12 cellular contexts compared by ENCODE assay signal in the genomic region with DNA sequence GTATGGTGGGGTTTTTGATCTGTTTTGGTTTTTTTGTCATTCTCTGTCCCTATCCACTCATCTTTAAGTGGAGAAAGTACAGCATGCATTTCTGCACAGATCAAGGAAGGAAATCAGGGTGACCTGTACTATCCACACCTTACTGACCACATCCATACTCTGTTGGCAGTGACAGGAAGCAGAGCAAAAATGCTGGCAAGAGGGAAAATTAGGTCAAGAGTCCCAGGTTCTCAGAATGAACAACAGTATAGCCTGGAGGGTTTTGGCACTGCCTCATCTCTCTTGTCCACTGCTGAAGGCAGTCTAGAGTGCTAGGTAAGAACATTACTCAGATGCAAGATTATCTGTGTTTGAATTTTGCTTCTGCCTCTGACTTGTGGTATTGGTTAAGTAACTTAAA.
DNase-seq lines count a peak whose midpoint lies in the region; ATAC-seq and TF ChIP-seq lines count a peak whose summit lies in the region.
"Had no signal": no experiment of that assay in that cellular context is flagged by ENCODE, and none has a peak within 500 bp of the region (broad histone marks: within the 10 kb centered on the region; RNA-seq: fewer than 3 reads in every experiment).

No MANE protein-coding gene starts in this region.

- no peak overlapping the region for H2BK15ac ChIP-seq in H9 (ENCODE audit: low read depth, low read length)

- no peaks in the 10 kb centered on the region for H3K79me1 ChIP-seq in H9 (ENCODE audit: insufficient read depth, low read depth, low read length, poor library complexity, severe bottlenecking)

- H3K9me3 ChIP-seq in H9 (ENCODE audit: control insufficient read depth, low read depth, low read length): no peaks in the 10 kb centered on the region
- H3K9me3 ChIP-seq: HAP-1 had no signal

- peaks cover 4% of the 10 kb centered on the region for H3K36me3 Mint-ChIP-seq in activated naive CD8-positive, alpha-beta T cell treated with anti-CD3 and anti-CD28 coated beads, Interleukin-2, amount 10 ng/mL, durations not matched to agents 7 days and 5 days
- H3K36me3 Mint-ChIP-seq in activated naive CD8-positive, alpha-beta T cell treated with anti-CD3 and anti-CD28 coated beads, Interleukin-2, amount 50 U/mL, for 24 hours (ENCODE audit: low read depth): peaks cover 3% of the 10 kb centered on the region
- H3K36me3 Mint-ChIP-seq in H9 (ENCODE audit: insufficient read depth in 1 of 3, low read depth in 3 of 3): no peaks in the 10 kb centered on the region

- no peak overlapping the region for H3K18ac ChIP-seq in H9 (ENCODE audit: insufficient read length, low read depth, low read length)

- no peak overlapping the region for H2BK20ac ChIP-seq in H9 (ENCODE audit: low read depth, low read length, poor library complexity, severe bottlenecking)

- H2BK5ac ChIP-seq in H9 (ENCODE audit: insufficient read length, low read length): no peak overlapping the region

- no peak overlapping the region for H3K9ac ChIP-seq in H9 (ENCODE audit: extremely low read depth, insufficient read length, low read length)

- H3K4me2 ChIP-seq in H9 (ENCODE audit: insufficient read depth, insufficient read length, low read length): no peak overlapping the region

- no peaks in the 10 kb centered on the region for H3K27me3 Mint-ChIP-seq in activated naive CD8-positive, alpha-beta T cell treated with anti-CD3 and anti-CD28 coated beads, Interleukin-2, amount 10 ng/mL, durations not matched to agents 7 days and 5 days
- no peaks in the 10 kb centered on the region for H3K27me3 Mint-ChIP-seq in activated naive CD8-positive, alpha-beta T cell treated with anti-CD3 and anti-CD28 coated beads, Interleukin-2, amount 50 U/mL, for 24 hours
- H3K27me3 Mint-ChIP-seq in H9 (ENCODE audit: low read depth): no peaks in the 10 kb centered on the region

- peak; percentile 39 for ATAC-seq in activated naive CD8-positive, alpha-beta T cell treated with anti-CD3 and anti-CD28 coated beads, Interleukin-2, amount 10 ng/mL, durations not matched to agents 7 days and 5 days (ENCODE audit: low read depth)
- ATAC-seq in activated naive CD8-positive, alpha-beta T cell treated with anti-CD3 and anti-CD28 coated beads, Interleukin-2, amount 50 U/mL, for 24 hours: no peak
- ATAC-seq in HG03378 (IDR thresholded peaks at IDR 0.05; ENCODE audit: unreplicated experiment) (no peak), HG02852 (IDR thresholded peaks at IDR 0.05; ENCODE audit: unreplicated experiment) (no peak)

- no peaks in the 10 kb centered on the region for H3K9me3 Mint-ChIP-seq in activated naive CD8-positive, alpha-beta T cell treated with anti-CD3 and anti-CD28 coated beads, Interleukin-2, amount 10 ng/mL, durations not matched to agents 7 days and 5 days
- no peaks in the 10 kb centered on the region for H3K9me3 Mint-ChIP-seq in activated naive CD8-positive, alpha-beta T cell treated with anti-CD3 and anti-CD28 coated beads, Interleukin-2, amount 50 U/mL, for 24 hours
- H3K9me3 Mint-ChIP-seq in H9: no peaks in the 10 kb centered on the region
- H3K9me3 Mint-ChIP-seq: nephron had no signal

- no peaks in the 10 kb centered on the region for H4K20me1 ChIP-seq in H9 (ENCODE audit: control insufficient read depth, insufficient read depth, insufficient read length)

- no peak overlapping the region for H3K4ac ChIP-seq in H9 (ENCODE audit: low read depth, low read length)

- no peak overlapping the region for H4K91ac ChIP-seq in H9 (ENCODE audit: insufficient read length, low read depth, low read length)

- H2AFZ ChIP-seq in H9 (ENCODE audit: low read length): no peak overlapping the region

- no peak overlapping the region for H4K8ac ChIP-seq in H9 (replicated peaks; ENCODE audit: insufficient read length, low read depth, low read length)

- no peak overlapping the region for H3K4me3 ChIP-seq in fibroblast of the aortic adventitia (ENCODE audit: low read depth, low read length)
- H3K4me3 ChIP-seq: HAP-1 had no signal

- TF ChIP-seq CTCF in fibroblast of the aortic adventitia (IDR thresholded peaks at IDR 0.05; ENCODE audit: insufficient read depth, low read length): no peak
- no peak for TF ChIP-seq CTCF in H9 (conservative IDR thresholded peaks at IDR 0.05)

- no peak overlapping the region for H3K27ac ChIP-seq in H9 (ENCODE audit: insufficient read length, low read depth, low read length)

- H3K4me1 Mint-ChIP-seq in activated naive CD8-positive, alpha-beta T cell treated with anti-CD3 and anti-CD28 coated beads, Interleukin-2, amount 10 ng/mL, durations not matched to agents 7 days and 5 days: peaks cover 20% of the 10 kb centered on the region
- H3K4me1 Mint-ChIP-seq in activated naive CD8-positive, alpha-beta T cell treated with anti-CD3 and anti-CD28 coated beads, Interleukin-2, amount 50 U/mL, for 24 hours: peaks cover 40% of the 10 kb centered on the region
- peaks cover 6 to 11% of the 10 kb centered on the region in 2 experiments for H3K4me1 Mint-ChIP-seq in H9

- no peak for DNase-seq in activated naive CD8-positive, alpha-beta T cell treated with anti-CD3 and anti-CD28 coated beads, Interleukin-2, amount 10 ng/mL, durations not matched to agents 7 days and 5 days
- DNase-seq in activated naive CD8-positive, alpha-beta T cell treated with anti-CD3 and anti-CD28 coated beads, Interleukin-2, amount 50 U/mL, for 24 hours: no peak
- DNase-seq in SK-MEL-5 (ENCODE audit: low read depth, low spot score) (peak; percentile 25), fibroblast of the aortic adventitia (ENCODE audit: low read depth) (peak; percentile 49), amygdala (lab: John Stamatoyannopoulos, UW) (no peak), H9 (no peak)
- DNase-seq: NCI-H1105 treated with DMSO at 0.1 percent for 48 hours, T-helper 9 cell had no signal

- in situ Hi-C loops in SK-MEL-5 (cut with HindIII; ENCODE audit: low pct_unique_long_range_greater_than_20kb, low sequenced_read_pairs): no loop called here

- no peak overlapping the region for H3K4me3 Mint-ChIP-seq in activated naive CD8-positive, alpha-beta T cell treated with anti-CD3 and anti-CD28 coated beads, Interleukin-2, amount 10 ng/mL, durations not matched to agents 7 days and 5 days
- no peak overlapping the region for H3K4me3 Mint-ChIP-seq in activated naive CD8-positive, alpha-beta T cell treated with anti-CD3 and anti-CD28 coated beads, Interleukin-2, amount 50 U/mL, for 24 hours
- no peak overlapping the region for H3K4me3 Mint-ChIP-seq in H9
- H3K4me3 Mint-ChIP-seq: nephron had no signal

- no peaks in the 10 kb centered on the region for H3K27me3 ChIP-seq in H9 (ENCODE audit: insufficient read depth, low read length)

- POLR2A ChIA-PET in activated naive CD8-positive, alpha-beta T cell treated with anti-CD3 and anti-CD28 coated beads, Interleukin-2, amount 10 ng/mL, durations not matched to agents 7 days and 5 days (lab: Charles Lee): no interaction called here

- H3K79me2 ChIP-seq in H9 (ENCODE audit: insufficient read depth, low read length): no peaks in the 10 kb centered on the region

- no peak overlapping the region for H3K14ac ChIP-seq in H9 (ENCODE audit: insufficient read depth, low read length)

- H3K4me1 ChIP-seq in H9 (ENCODE audit: insufficient read depth, low read length): peaks cover 3% of the 10 kb centered on the region; the same call in 1 of the 2 replicates

- H3K23ac ChIP-seq in H9 (ENCODE audit: insufficient read length, low read depth, low read length): no peak overlapping the region

- H3K56ac ChIP-seq in H9 (ENCODE audit: insufficient read length, low read depth, low read length): no peak overlapping the region

- H3K23me2 ChIP-seq in H9 (ENCODE audit: insufficient read length, low read depth, low read length, poor library complexity, severe bottlenecking): no peaks in the 10 kb centered on the region

- H4K5ac ChIP-seq in H9 (ENCODE audit: insufficient read length, low read depth, low read length): no peak overlapping the region

- no peak overlapping the region for H3K27ac Mint-ChIP-seq in activated naive CD8-positive, alpha-beta T cell treated with anti-CD3 and anti-CD28 coated beads, Interleukin-2, amount 10 ng/mL, durations not matched to agents 7 days and 5 days
- H3K27ac Mint-ChIP-seq in activated naive CD8-positive, alpha-beta T cell treated with anti-CD3 and anti-CD28 coated beads, Interleukin-2, amount 50 U/mL, for 24 hours: no peak overlapping the region
- no peak overlapping the region for H3K27ac Mint-ChIP-seq in H9
- H3K27ac Mint-ChIP-seq: nephron had no signal

- no peak overlapping the region for H2BK120ac ChIP-seq in H9 (ENCODE audit: low read depth, low read length, poor library complexity, severe bottlenecking)

- no peak overlapping the region for H2BK12ac ChIP-seq in H9 (ENCODE audit: insufficient read length, low read depth, low read length)

- H3T11ph ChIP-seq in H9 (ENCODE audit: low read length): no peak overlapping the region

- no peak overlapping the region for H2AK5ac ChIP-seq in H9 (ENCODE audit: insufficient read length, low read length)

Comparison
In these comparisons a context has a peak if more than half of its experiments do, and no peak if none do; other contexts are left out.
1. DNase-seq: peak in SK-MEL-5 (single experiment) and fibroblast of the aortic adventitia (single experiment); none in activated naive CD8-positive, alpha-beta T cell treated with anti-CD3 and anti-CD28 coated beads, Interleukin-2, amount 10 ng/mL, durations not matched to agents 7 days and 5 days (single experiment), activated naive CD8-positive, alpha-beta T cell treated with anti-CD3 and anti-CD28 coated beads, Interleukin-2, amount 50 U/mL, for 24 hours (single experiment), amygdala (0 of 56) and H9 (single experiment).